22 cellular contexts compared by ENCODE assay signal in genomic region chr1:107609808-107610207, GRCh38.
DNase-seq lines count a peak whose midpoint lies in the region; ATAC-seq, FAIRE-seq and TF ChIP-seq lines count a peak whose summit lies in the region.
"Had no signal": no experiment of that assay in that cellular context is flagged by ENCODE, and none has a peak within 500 bp of the region (broad histone marks: within the 10 kb centered on the region; RNA-seq: fewer than 3 reads in every experiment).

No MANE protein-coding gene starts in this region.

- BruUV-seq in K562 (replicated peaks; lab: Mats Ljungman, UMichigan), result no TSS peak

- no peak overlapping the region for H2AFZ ChIP-seq in K562 (ENCODE audit: low read depth, low read length)
- H2AFZ ChIP-seq in trophoblast cell (ENCODE audit: insufficient read depth, low read length, poor library complexity), result no peak overlapping the region

- H4K8ac ChIP-seq in trophoblast cell (ENCODE audit: low read depth, low read length), result no peak overlapping the region

- TF ChIP-seq EP300 in K562 (IDR thresholded peaks at IDR 0.05; ENCODE audit: low read length), result no peak

- no peak overlapping the region for H3K9ac ChIP-seq in K562 (ENCODE audit: insufficient read depth in 1 of 2, low read depth in 2 of 2, low read length in 2 of 2)
- no peak overlapping the region for H3K9ac ChIP-seq in trophoblast cell (ENCODE audit: low read length)
- H3K9ac ChIP-seq: KMS-11 had no signal

- H3K9me3 Mint-ChIP-seq in stimulated activated naive B cell treated with anti-CD40 and anti-IgM and Interleukin-4, amounts not matched to agents 10 μg/mL and 1 μg/mL and 100 μg/mL, for 72 hours, result peaks cover 15% of the 10 kb centered on the region in 2 donors

- peaks cover 0 to 3% of the 10 kb centered on the region in 2 donors for H3K4me1 Mint-ChIP-seq in stimulated activated naive B cell treated with anti-CD40 and anti-IgM and Interleukin-4, amounts not matched to agents 10 μg/mL and 1 μg/mL and 100 μg/mL, for 72 hours

- no peak overlapping the region for H2AK5ac ChIP-seq in trophoblast cell (ENCODE audit: low read length)

- TF ChIP-seq RAD21 in K562 (CRISPR knock-in tag; conservative IDR thresholded peaks at IDR 0.05 in 1 of 2, IDR thresholded peaks at IDR 0.05 in 1 of 2), result no peak

- no peaks in the 10 kb centered on the region for H3K27me3 Mint-ChIP-seq in stimulated activated naive B cell treated with anti-CD40 and anti-IgM and Interleukin-4, amounts not matched to agents 10 μg/mL and 1 μg/mL and 100 μg/mL, for 72 hours
- H3K27me3 Mint-ChIP-seq: CD8-positive, alpha-beta memory T cell had no signal

- intact Hi-C loops in K562 (cut with micrococcal nuclease), result no loop called here
- intact Hi-C loops in mucosa of descending colon (cut with DNase I, micrococcal nuclease), result no loop called here
- intact Hi-C loops in cardiac septum (cut with DNase I), result no loop called here

- H3K4me2 ChIP-seq in K562 (ENCODE audit: insufficient read depth, low read length) (no peak overlapping the region), trophoblast cell (ENCODE audit: low read length) (no peak overlapping the region)
- H3K4me2 ChIP-seq: KMS-11 had no signal

- H3K4me3 Mint-ChIP-seq in stimulated activated naive B cell treated with anti-CD40 and anti-IgM and Interleukin-4, amounts not matched to agents 10 μg/mL and 1 μg/mL and 100 μg/mL, for 72 hours, result no peak overlapping the region
- H3K4me3 Mint-ChIP-seq: CD8-positive, alpha-beta memory T cell had no signal

- H4K20me1 ChIP-seq in K562 (replicated peaks; ENCODE audit: control insufficient read depth, insufficient read depth, low read length), result no peaks in the 10 kb centered on the region

- H3K27ac Mint-ChIP-seq in stimulated activated naive B cell treated with anti-CD40 and anti-IgM and Interleukin-4, amounts not matched to agents 10 μg/mL and 1 μg/mL and 100 μg/mL, for 72 hours, result no peak overlapping the region
- H3K27ac Mint-ChIP-seq: CD8-positive, alpha-beta memory T cell had no signal

- no peak overlapping the region for H3K18ac ChIP-seq in trophoblast cell (ENCODE audit: low read length)

- H3K27me3 ChIP-seq in K562 (ENCODE audit: control insufficient read depth in 2 of 2, insufficient read depth in 2 of 2, low read length in 2 of 2) (no peaks in the 10 kb centered on the region), trophoblast cell (ENCODE audit: insufficient read depth, low read length) (no peaks in the 10 kb centered on the region)
- H3K27me3 ChIP-seq: Peyer's patch, SJSA1 had no signal

- CTCF ChIA-PET in HEK293T (lab: Yijun Ruan, JAX) (no interaction called here), K562 (lab: Yijun Ruan, JAX; ENCODE audit: low intra/inter-chr PET ratio) (interaction anchor here (0.7 kb wide), 1 partner anchor 18 kb away, joined by 3 read pairs; no protein-coding TSS in a partner anchor)

- H2BK12ac ChIP-seq in trophoblast cell (ENCODE audit: low read length), result no peak overlapping the region

- H2BK5ac ChIP-seq in trophoblast cell (ENCODE audit: low read depth, low read length, poor library complexity), result no peak overlapping the region

- no peak overlapping the region for H3K14ac ChIP-seq in trophoblast cell (ENCODE audit: low read length)

- H3K4me3 ChIP-seq in K562 (no peak overlapping the region), mucosa of descending colon (no peak overlapping the region), trophoblast cell (ENCODE audit: low read depth, low read length) (no peak overlapping the region)
- H3K4me3 ChIP-seq: Peyer's patch, SJSA1 had no signal

- H3K23ac ChIP-seq in trophoblast cell (ENCODE audit: low read length), result no peak overlapping the region

- H3K79me2 ChIP-seq in K562 (ENCODE audit: control insufficient read depth, insufficient read depth, low read length), result no peaks in the 10 kb centered on the region
- no peaks in the 10 kb centered on the region for H3K79me2 ChIP-seq in trophoblast cell (ENCODE audit: control insufficient read depth, insufficient read depth, low read length, poor library complexity)

- no peak for TF ChIP-seq POLR2A in K562 (conservative IDR thresholded peaks at IDR 0.05)

- no peak for ATAC-seq in K562
- ATAC-seq in mucosa of descending colon, result peak; percentile 36
- no peak for ATAC-seq in stimulated activated naive B cell treated with anti-CD40 and anti-IgM and Interleukin-4, amounts not matched to agents 10 μg/mL and 1 μg/mL and 100 μg/mL, for 72 hours (replicated peaks)

- H3K4me1 ChIP-seq in K562 (replicated peaks in 1 of 2; ENCODE audit: control insufficient read depth in 2 of 2, insufficient read depth in 2 of 2, low read length in 2 of 2) (no peaks in the 10 kb centered on the region), mucosa of descending colon (ENCODE audit: low read depth) (no peaks in the 10 kb centered on the region), trophoblast cell (ENCODE audit: control insufficient read depth in 1 of 2, insufficient read depth in 2 of 2, low read length in 2 of 2) (no peaks in the 10 kb centered on the region)
- H3K4me1 ChIP-seq: Peyer's patch, SJSA1 had no signal

- 0% methylated on average over 1 of the region's 1 CpG for WGBS in K562 (ENCODE audit: insufficient coverage, low coverage, missing lambda C conversion rate)
- no CpG with 5 or more reads among the region's 1 CpG for WGBS in trophoblast cell (ENCODE audit: extremely low coverage, insufficient coverage, insufficient read length)

- H3K36me3 ChIP-seq in K562 (ENCODE audit: control insufficient read depth, insufficient read depth, low read length) (no peaks in the 10 kb centered on the region), mucosa of descending colon (ENCODE audit: low read depth) (no peaks in the 10 kb centered on the region), trophoblast cell (ENCODE audit: control insufficient read depth in 1 of 2, insufficient read depth in 2 of 2, low read length in 2 of 2) (no peaks in the 10 kb centered on the region)
- H3K36me3 ChIP-seq: Peyer's patch, SJSA1 had no signal

- in situ Hi-C loops in ACHN (cut with HindIII; ENCODE audit: low pct_ligation_motif_present, low pct_unique_long_range_greater_than_20kb, low sequenced_read_pairs), result no loop called here
- in situ Hi-C loops in K562 (cut with MboI), result no loop called here

- POLR2A ChIA-PET in HEK293T (lab: Yijun Ruan, JAX) (no interaction called here), K562 (lab: Yijun Ruan, JAX) (no interaction called here)

- H2BK120ac ChIP-seq in trophoblast cell (ENCODE audit: insufficient read depth, low read length, poor library complexity), result no peak overlapping the region

- peaks cover 33 to 48% of the 10 kb centered on the region in 2 donors for H3K36me3 Mint-ChIP-seq in stimulated activated naive B cell treated with anti-CD40 and anti-IgM and Interleukin-4, amounts not matched to agents 10 μg/mL and 1 μg/mL and 100 μg/mL, for 72 hours

- TF ChIP-seq CTCF in K562 (IDR thresholded peaks at IDR 0.05 in 2 of 3, conservative IDR thresholded peaks at IDR 0.05 in 1 of 3; ENCODE audit: insufficient read depth in 2 of 3, low read depth in 1 of 3, low read length in 3 of 3) (no peak), mucosa of descending colon (IDR thresholded peaks at IDR 0.05) (no peak)

- H4K12ac ChIP-seq in trophoblast cell (ENCODE audit: low read depth, low read length), result no peak overlapping the region

- no peaks in the 10 kb centered on the region for H3K9me1 ChIP-seq in K562 (ENCODE audit: control insufficient read depth, insufficient read depth, low read length)

- H3K79me1 ChIP-seq in trophoblast cell (ENCODE audit: low read length), result no peaks in the 10 kb centered on the region

- FAIRE-seq in K562 (lab: Jason Lieb, UNC), result no peak
- FAIRE-seq: D721Med had no signal

- H3K27ac ChIP-seq in K562 (ENCODE audit: extremely low read depth, low read depth, low read length) (no peak overlapping the region), trophoblast cell (ENCODE audit: low read depth, low read length) (no peak overlapping the region)
- H3K27ac ChIP-seq: KMS-11, Peyer's patch, SJSA1 had no signal

- no peak overlapping the region for H4K91ac ChIP-seq in trophoblast cell (ENCODE audit: low read depth, low read length)

- no peak overlapping the region for H3K4ac ChIP-seq in trophoblast cell (ENCODE audit: low read depth, low read length)

- H3K9me3 ChIP-seq in K562 (replicated peaks; ENCODE audit: control insufficient read depth, insufficient read depth, low read depth, low read length), result no peaks in the 10 kb centered on the region
- peaks cover 7% of the 10 kb centered on the region for H3K9me3 ChIP-seq in mucosa of descending colon
- no peaks in the 10 kb centered on the region for H3K9me3 ChIP-seq in trophoblast cell (ENCODE audit: insufficient read depth, low read depth, low read length)
- H3K9me3 ChIP-seq: Peyer's patch, SJSA1 had no signal

- DNase-seq in ACHN (peak; percentile 83), HEK293T (ENCODE audit: extremely low spot score) (no peak), K562 (ENCODE audit: extremely low read depth in 1 of 4, low spot score in 3 of 4) (no peak), mucosa of descending colon (no peak), trophoblast cell (no peak), cardiac septum (ENCODE audit: low spot score) (no peak)
- no peak for DNase-seq in stimulated activated naive B cell treated with anti-CD40 and anti-IgM and Interleukin-4, amounts not matched to agents 10 μg/mL and 1 μg/mL and 100 μg/mL, for 72 hours
- DNase-seq: C1 segment of cervical spinal cord; CD8-positive, alpha-beta memory T cell; EL; GF-D8; H7; MV-4-11; NCI-H1694; NCI-H2081; NCI-H2171; NCI-H524 treated with DMSO at 0.1 percent for 48 hours; NCI-H82; Peyer's patch had no signal

TF ChIP-seq in HEK293T, 16 proteins besides CTCF, POLR2A, EP300 and RAD21 (continues in another document):
- TF ChIP-seq HDGF (IDR thresholded peaks at IDR 0.05; ENCODE audit: borderline replicate concordance), result no peak
- peak; percentile 47; the same call in 1 of the 2 replicates for TF ChIP-seq CTBP1 (IDR thresholded peaks at IDR 0.05; ENCODE audit: borderline replicate concordance)
- no peak for TF ChIP-seq SUZ12 (IDR thresholded peaks at IDR 0.05)
- TF ChIP-seq TARDBP (IDR thresholded peaks at IDR 0.05), result no peak
- TF ChIP-seq L3MBTL2 (conservative IDR thresholded peaks at IDR 0.05), result no peak
- TF ChIP-seq ELF4 (IDR thresholded peaks at IDR 0.05), result no peak
- 0 out of 2 replicates have a peak, but pooled peaks have one; percentile 14 for TF ChIP-seq ARNT (IDR thresholded peaks at IDR 0.05)
- TF ChIP-seq NFRKB (IDR thresholded peaks at IDR 0.05), result no peak
- no peak for TF ChIP-seq FOXM1 (IDR thresholded peaks at IDR 0.05; ENCODE audit: borderline replicate concordance)

TF ChIP-seq in K562, 482 proteins besides CTCF, POLR2A, EP300 and RAD21 (continues in another document):
- TF ChIP-seq NR1H2 (CRISPR knock-in tag; IDR thresholded peaks at IDR 0.05) (no peak), ZNF561 (CRISPR knock-in tag; conservative IDR thresholded peaks at IDR 0.05) (no peak), TBP (optimal IDR thresholded peaks at IDR 0.05; ENCODE audit: low read depth, low read length) (no peak), MAFF (IDR thresholded peaks at IDR 0.05; ENCODE audit: low read length) (peak; percentile 15; the same call in 1 of the 2 replicates)
